Comparison of ENCODE assay signal across 1 cellular context in genomic region chr1:48236716-48237470, GRCh38.
TF ChIP-seq lines count a peak whose summit lies in the region.

No MANE protein-coding gene starts in this region.

TF ChIP-seq in GM23338, 12 proteins besides CTCF, POLR2A, EP300 and RAD21 (continued from another document):
- no peak for TF ChIP-seq ETS1 (IDR thresholded peaks at IDR 0.05)
